ENCODE assay signal across 1 cellular context in the genomic region with DNA sequence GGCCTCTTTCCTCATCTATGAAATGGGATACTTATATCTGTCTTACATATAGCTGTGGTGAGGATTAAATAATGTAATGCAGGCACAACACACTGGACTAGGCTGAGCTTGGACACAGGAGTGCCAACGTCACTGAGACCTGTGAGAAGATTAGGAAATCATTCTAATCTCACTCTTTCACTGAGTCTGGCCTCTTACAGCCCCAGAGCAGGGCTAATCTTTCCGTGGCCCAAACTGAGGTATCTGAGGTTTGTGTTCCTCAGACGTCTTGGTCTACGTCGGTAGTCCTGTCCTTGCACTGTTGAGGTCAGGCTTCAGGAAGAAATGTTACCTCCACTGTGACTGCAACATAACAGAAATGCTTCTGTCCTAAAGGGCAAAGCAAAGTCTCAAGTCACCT.
TF ChIP-seq lines count a peak whose summit lies in the region.

No MANE protein-coding gene starts in this region.

TF ChIP-seq in liver, 16 proteins besides CTCF, POLR2A, EP300 and RAD21:
- TF ChIP-seq, protein P1, sequence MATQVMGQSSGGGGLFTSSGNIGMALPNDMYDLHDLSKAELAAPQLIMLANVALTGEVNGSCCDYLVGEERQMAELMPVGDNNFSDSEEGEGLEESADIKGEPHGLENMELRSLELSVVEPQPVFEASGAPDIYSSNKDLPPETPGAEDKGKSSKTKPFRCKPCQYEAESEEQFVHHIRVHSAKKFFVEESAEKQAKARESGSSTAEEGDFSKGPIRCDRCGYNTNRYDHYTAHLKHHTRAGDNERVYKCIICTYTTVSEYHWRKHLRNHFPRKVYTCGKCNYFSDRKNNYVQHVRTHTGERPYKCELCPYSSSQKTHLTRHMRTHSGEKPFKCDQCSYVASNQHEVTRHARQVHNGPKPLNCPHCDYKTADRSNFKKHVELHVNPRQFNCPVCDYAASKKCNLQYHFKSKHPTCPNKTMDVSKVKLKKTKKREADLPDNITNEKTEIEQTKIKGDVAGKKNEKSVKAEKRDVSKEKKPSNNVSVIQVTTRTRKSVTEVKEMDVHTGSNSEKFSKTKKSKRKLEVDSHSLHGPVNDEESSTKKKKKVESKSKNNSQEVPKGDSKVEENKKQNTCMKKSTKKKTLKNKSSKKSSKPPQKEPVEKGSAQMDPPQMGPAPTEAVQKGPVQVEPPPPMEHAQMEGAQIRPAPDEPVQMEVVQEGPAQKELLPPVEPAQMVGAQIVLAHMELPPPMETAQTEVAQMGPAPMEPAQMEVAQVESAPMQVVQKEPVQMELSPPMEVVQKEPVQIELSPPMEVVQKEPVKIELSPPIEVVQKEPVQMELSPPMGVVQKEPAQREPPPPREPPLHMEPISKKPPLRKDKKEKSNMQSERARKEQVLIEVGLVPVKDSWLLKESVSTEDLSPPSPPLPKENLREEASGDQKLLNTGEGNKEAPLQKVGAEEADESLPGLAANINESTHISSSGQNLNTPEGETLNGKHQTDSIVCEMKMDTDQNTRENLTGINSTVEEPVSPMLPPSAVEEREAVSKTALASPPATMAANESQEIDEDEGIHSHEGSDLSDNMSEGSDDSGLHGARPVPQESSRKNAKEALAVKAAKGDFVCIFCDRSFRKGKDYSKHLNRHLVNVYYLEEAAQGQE (IDR thresholded peaks at IDR 0.05), result no peak
- TF ChIP-seq GABPA (IDR thresholded peaks at IDR 0.05 in 1 of 2, conservative IDR thresholded peaks at IDR 0.05 in 1 of 2), result no peak
- no peak for TF ChIP-seq HNF4G (IDR thresholded peaks at IDR 0.05)
- peak; percentile 17 for TF ChIP-seq YY1 (IDR thresholded peaks at IDR 0.05)
- TF ChIP-seq RXRA (IDR thresholded peaks at IDR 0.05), result peak in 1 of 2 donors; percentile 34
- peak; percentile 4 to 46 for TF ChIP-seq HNF4A (conservative IDR thresholded peaks at IDR 0.05)
TF ChIP-seq in liver: peak in this region for 3.
